8 cellular contexts compared by ENCODE assay signal in the genomic region with DNA sequence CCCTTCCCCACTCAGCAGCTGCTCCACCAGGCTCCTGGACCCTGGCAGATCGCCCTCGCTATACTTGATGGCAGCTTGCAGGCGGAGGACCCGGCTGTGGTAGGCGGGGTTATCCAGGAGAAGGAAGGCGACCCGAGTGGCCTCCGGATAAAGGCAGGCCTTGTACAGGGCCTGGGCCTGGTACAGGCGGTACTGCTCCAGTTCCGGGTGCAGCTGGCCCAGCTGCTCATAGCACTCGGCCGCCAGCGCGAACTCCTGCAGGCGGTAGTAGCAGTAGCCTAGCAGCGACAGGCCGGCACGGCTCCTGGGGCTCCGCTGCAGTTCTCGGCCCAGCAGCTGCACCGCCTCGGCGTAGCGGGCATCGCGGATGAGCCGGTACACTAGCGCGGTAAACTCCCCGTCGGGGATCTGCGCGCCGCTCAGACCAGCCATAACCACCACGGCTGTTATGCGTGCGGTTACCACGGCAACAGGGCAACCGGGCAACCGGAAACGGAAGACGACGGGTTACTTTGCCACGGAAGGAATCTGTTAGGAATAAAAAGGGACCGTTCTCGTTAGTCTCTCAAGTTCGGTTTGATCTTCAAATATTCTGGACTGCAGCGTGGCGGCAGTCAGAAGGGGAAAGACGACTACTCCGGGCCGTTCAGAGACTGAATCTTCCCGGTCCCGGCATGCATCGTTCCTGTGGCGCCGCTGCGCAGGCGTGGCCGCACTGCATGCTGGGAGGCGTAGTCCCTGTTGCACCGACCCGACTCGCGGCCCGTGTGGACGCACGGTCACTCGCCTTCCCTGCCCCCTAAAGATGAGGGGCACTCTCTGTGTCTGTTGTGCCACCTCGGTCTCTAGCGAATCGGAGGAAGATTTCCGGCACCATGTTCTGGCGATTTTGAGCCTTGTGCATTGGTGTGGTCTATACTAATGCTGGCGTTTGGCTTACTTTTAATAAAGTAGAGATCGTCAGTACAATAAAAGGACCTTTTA.
A peak's percentile ranks its signal among the peaks of the same experiment; 100 is the strongest.
DNase-seq lines count a peak whose midpoint lies in the region; ATAC-seq and TF ChIP-seq lines count a peak whose summit lies in the region.

No MANE protein-coding gene starts in this region.

- ATAC-seq in gastroesophageal sphincter: peak; percentile 96

- H2AK5ac ChIP-seq in neuronal stem cell (ENCODE audit: low read depth, low read length): no peak overlapping the region

- H3K14ac ChIP-seq in neuronal stem cell (ENCODE audit: low read length): no peak overlapping the region

- peak overlapping the region; percentile 95 for H2BK5ac ChIP-seq in neuronal stem cell (ENCODE audit: low read length)

- H3K4me1 ChIP-seq in MM.1S (ENCODE audit: low read length): 0 out of 2 replicates have a peak, but pooled peaks cover 3% of the 10 kb centered on the region
- H3K4me1 ChIP-seq in SJCRH30: no peaks in the 10 kb centered on the region
- H3K4me1 ChIP-seq in gastroesophageal sphincter: peaks cover 0 to 11% (median 3%) of the 10 kb centered on the region in 3 donors
- peaks cover 7% of the 10 kb centered on the region in 2 donors for H3K4me1 ChIP-seq in neuronal stem cell (ENCODE audit: control insufficient read depth in 2 of 2, insufficient read depth in 1 of 2, low read depth in 1 of 2, low read length in 2 of 2)
- H3K4me1 ChIP-seq in subcutaneous abdominal adipose tissue (ENCODE audit: control insufficient read depth in 5 of 5, insufficient read depth in 5 of 5, low read length in 5 of 5): peaks cover 0 to 23% (median 14%) of the 10 kb centered on the region in 5 donors

- H3K9me3 Mint-ChIP-seq in activated naive CD4-positive, alpha-beta T cell treated with anti-CD3 and anti-CD28 coated beads for 36 hours: peaks cover 3% of the 10 kb centered on the region

- H3K9ac ChIP-seq in MM.1S (ENCODE audit: low read length) (peak overlapping the region; percentile 88), neuronal stem cell (ENCODE audit: low read depth, low read length, poor library complexity) (peak overlapping the region; percentile 91), subcutaneous abdominal adipose tissue (ENCODE audit: low read length in 5 of 5) (peak overlapping the region; percentile 82 to 95 (median 92))

- peak in 1 of 2 donors; percentile 32 for TF ChIP-seq POLR2A in gastroesophageal sphincter (IDR thresholded peaks at IDR 0.05)

- intact Hi-C loops in activated naive CD4-positive, alpha-beta T cell treated with anti-CD3 and anti-CD28 coated beads for 36 hours (cut with micrococcal nuclease): loop anchor here (1.0 to 5.0 kb wide), 7 partner anchors 65 to 1616 kb away; a partner anchor contains a TSS

- CTCF ChIA-PET in activated naive CD4-positive, alpha-beta T cell treated with anti-CD3 and anti-CD28 coated beads for 36 hours (lab: Charles Lee): interaction anchor here (0.6 to 1.4 kb wide), 2 partner anchors 14 to 64 kb away, joined by 4 to 5 read pairs; no protein-coding TSS in a partner anchor

- H3K4me2 ChIP-seq in MM.1S (ENCODE audit: low read depth, low read length) (peak overlapping the region; percentile 84), neuronal stem cell (ENCODE audit: insufficient read depth, low read length, poor library complexity, severe bottlenecking) (peak overlapping the region; percentile 79)

- no peak overlapping the region for H2BK15ac ChIP-seq in neuronal stem cell (ENCODE audit: low read length)

- H3K36me3 Mint-ChIP-seq in activated naive CD4-positive, alpha-beta T cell treated with anti-CD3 and anti-CD28 coated beads for 36 hours (ENCODE audit: low read depth): no peaks in the 10 kb centered on the region

- peaks cover 3% of the 10 kb centered on the region for H3K4me1 Mint-ChIP-seq in activated naive CD4-positive, alpha-beta T cell treated with anti-CD3 and anti-CD28 coated beads for 36 hours (ENCODE audit: low read depth)

- no peaks in the 10 kb centered on the region for H3K36me3 ChIP-seq in MM.1S (replicated peaks; ENCODE audit: insufficient read depth, low read length)
- H3K36me3 ChIP-seq in SJCRH30: no peaks in the 10 kb centered on the region
- H3K36me3 ChIP-seq in gastroesophageal sphincter: no peaks in the 10 kb centered on the region
- H3K36me3 ChIP-seq in neuronal stem cell (replicated peaks in 1 of 2; ENCODE audit: control insufficient read depth in 2 of 2, insufficient read depth in 2 of 2, low read length in 2 of 2): no peaks in the 10 kb centered on the region
- H3K36me3 ChIP-seq in subcutaneous abdominal adipose tissue (ENCODE audit: control insufficient read depth in 5 of 5, insufficient read depth in 5 of 5, low read length in 5 of 5): no peaks in the 10 kb centered on the region

- H3F3A ChIP-seq in MM.1S (ENCODE audit: insufficient read depth, low read length): no peaks in the 10 kb centered on the region

- TF ChIP-seq EP300 in gastroesophageal sphincter (IDR thresholded peaks at IDR 0.05): no peak

- peak overlapping the region; percentile 99 for H3K18ac ChIP-seq in neuronal stem cell (ENCODE audit: low read length)

- peak overlapping the region; percentile 93 for H2BK120ac ChIP-seq in neuronal stem cell (ENCODE audit: low read depth, low read length)

- no peak overlapping the region for H4K8ac ChIP-seq in neuronal stem cell (ENCODE audit: low read depth, low read length)

- H3K9me3 ChIP-seq in MM.1S (replicated peaks; ENCODE audit: insufficient read depth, low read length) (no peaks in the 10 kb centered on the region), SJCRH30 (replicated peaks) (0 out of 2 replicates have a peak, but pooled peaks cover 3% of the 10 kb centered on the region), gastroesophageal sphincter (no peaks in the 10 kb centered on the region), neuronal stem cell (replicated peaks in 1 of 2; ENCODE audit: control insufficient read depth in 2 of 2, insufficient read depth in 1 of 2, low read depth in 1 of 2, low read length in 2 of 2) (peaks cover 0 to 3% of the 10 kb centered on the region in 2 donors), subcutaneous abdominal adipose tissue (ENCODE audit: control insufficient read depth in 5 of 5, low read length in 5 of 5) (no peaks in the 10 kb centered on the region)

- no peaks in the 10 kb centered on the region for H3K9me2 ChIP-seq in MM.1S (replicated peaks; ENCODE audit: insufficient read depth, low read length)

- TF ChIP-seq CTCF in MM.1S (IDR thresholded peaks at IDR 0.05; ENCODE audit: low read length): no peak
- TF ChIP-seq CTCF in gastroesophageal sphincter (IDR thresholded peaks at IDR 0.05): peak in 1 of 4 experiments; percentile 21

- H3K23ac ChIP-seq in neuronal stem cell (ENCODE audit: low read depth, low read length, poor library complexity): peak overlapping the region; percentile 95

- peak overlapping the region; percentile 78 for H3K27ac ChIP-seq in MM.1S (ENCODE audit: low read length)
- H3K27ac ChIP-seq in SJCRH30: peak overlapping the region; percentile 96
- peak overlapping the region; percentile 80 to 96 (median 94) for H3K27ac ChIP-seq in gastroesophageal sphincter
- peak overlapping the region; percentile 93 for H3K27ac ChIP-seq in neuronal stem cell (replicated peaks; ENCODE audit: low read length)
- peak overlapping the region; percentile 95 for H3K27ac ChIP-seq in subcutaneous abdominal adipose tissue (ENCODE audit: low read depth, low read length)

- H3K79me2 ChIP-seq in MM.1S (ENCODE audit: low read length): no peaks in the 10 kb centered on the region

- H3K79me1 ChIP-seq in neuronal stem cell (ENCODE audit: low read depth, low read length): peaks cover 2% of the 10 kb centered on the region

- no peaks in the 10 kb centered on the region for H4K20me1 ChIP-seq in MM.1S (ENCODE audit: insufficient read depth, low read length)

- no peaks in the 10 kb centered on the region for H3K27me3 ChIP-seq in MM.1S (replicated peaks; ENCODE audit: insufficient read depth, low read length)
- no peaks in the 10 kb centered on the region for H3K27me3 ChIP-seq in SJCRH30
- H3K27me3 ChIP-seq in gastroesophageal sphincter: no peaks in the 10 kb centered on the region
- no peaks in the 10 kb centered on the region for H3K27me3 ChIP-seq in neuronal stem cell (ENCODE audit: control insufficient read depth in 3 of 3, insufficient read depth in 3 of 3, low read depth in 1 of 3, low read length in 3 of 3)
- no peaks in the 10 kb centered on the region for H3K27me3 ChIP-seq in subcutaneous abdominal adipose tissue (ENCODE audit: control insufficient read depth in 5 of 5, insufficient read depth in 4 of 5, low read length in 5 of 5)

- H4K91ac ChIP-seq in neuronal stem cell (ENCODE audit: low read depth, low read length, poor library complexity): no peak overlapping the region

- 0 to 1% methylated on average over 7 to 13 of the region's 76 CpGs for whole genome bisulfite sequencing in gastroesophageal sphincter (ENCODE audit: low coverage in 1 of 2), 2 donors
- WGBS in neuronal stem cell (ENCODE audit: extremely low coverage in 2 of 2, insufficient read length in 2 of 2, insufficient replicate concordance in 1 of 2), 2 donors: no CpG with 5 or more reads among the region's 76 CpGs

- H3K4me3 ChIP-seq in MM.1S (ENCODE audit: low read length) (peak overlapping the region; percentile 79), SJCRH30 (peak overlapping the region; percentile 87), gastroesophageal sphincter (peak overlapping the region; percentile 70 to 75), neuronal stem cell (ENCODE audit: low read length in 2 of 2) (peak overlapping the region; percentile 85 to 95), subcutaneous abdominal adipose tissue (ENCODE audit: low read depth in 1 of 5, low read length in 5 of 5) (peak overlapping the region; percentile 90 to 98 (median 96))

- no peak overlapping the region for H3K4ac ChIP-seq in neuronal stem cell (ENCODE audit: low read length)

- peak overlapping the region; percentile 34 for H2BK12ac ChIP-seq in neuronal stem cell (ENCODE audit: low read length)

- H3K27me3 Mint-ChIP-seq in activated naive CD4-positive, alpha-beta T cell treated with anti-CD3 and anti-CD28 coated beads for 36 hours (ENCODE audit: low read depth): no peaks in the 10 kb centered on the region

- H3K4me3 Mint-ChIP-seq in activated naive CD4-positive, alpha-beta T cell treated with anti-CD3 and anti-CD28 coated beads for 36 hours: peak overlapping the region; percentile 93

- H3K27ac Mint-ChIP-seq in activated naive CD4-positive, alpha-beta T cell treated with anti-CD3 and anti-CD28 coated beads for 36 hours: peak overlapping the region; percentile 96

- H2AFZ ChIP-seq in MM.1S (ENCODE audit: low read length) (peak overlapping the region; percentile 96), neuronal stem cell (ENCODE audit: low read length) (peak overlapping the region; percentile 95)

- DNase-seq in GDM1 (lab: John Stamatoyannopoulos, UW) (peak; percentile 77), HCEC 1CT (peak; percentile 81), MM.1S (peak; percentile 92), SJCRH30 (peak; percentile 91), neuronal stem cell (ENCODE audit: low spot score) (peak; percentile 83)
- peak; percentile 95 for DNase-seq in activated naive CD4-positive, alpha-beta T cell treated with anti-CD3 and anti-CD28 coated beads for 36 hours

Comparison
In these comparisons a context has a peak if more than half of its experiments do, and no peak if none do; other contexts are left out.
1. Peak in every context shown above with its lines: DNase-seq, ATAC-seq, H3K4me3 ChIP-seq and H3K27ac ChIP-seq.